In the genomic region with DNA sequence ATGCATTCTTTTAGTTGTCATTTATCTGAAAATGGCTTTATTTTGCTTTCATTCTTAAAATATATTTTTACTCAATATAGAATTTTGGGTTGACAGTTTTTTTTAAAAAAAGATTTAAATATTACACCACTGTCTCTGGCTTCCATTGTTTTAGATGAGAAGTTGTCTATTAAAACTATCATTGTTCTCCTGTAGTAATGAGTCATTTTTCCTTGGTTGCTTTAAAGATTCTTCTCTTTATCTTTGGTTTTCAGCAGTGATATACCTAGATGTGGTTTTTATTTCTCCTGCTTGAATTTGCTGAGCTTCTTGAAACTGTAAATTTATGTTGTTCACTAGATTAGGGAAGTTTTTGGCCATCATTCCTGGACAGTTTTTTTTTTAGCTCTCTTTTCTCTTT, we compare ENCODE assay signal across 30 cellular contexts. TPM values are rescaled to one million over a fixed set of nuclear protein-coding genes. Genes with fewer than 3 reads are reported as not detected.
"Had no signal": no experiment of that assay in that cellular context is flagged by ENCODE, and none has a peak within 500 bp of the region (broad histone marks: within the 10 kb centered on the region; RNA-seq: fewer than 3 reads in every experiment).

No MANE protein-coding gene starts in this region.

- H3K4me1 Mint-ChIP-seq: mesothelial cell of epicardium; naive B cell; naive thymus-derived CD8-positive, alpha-beta T cell had no signal

- H3K36me3 Mint-ChIP-seq: naive B cell had no signal

- H3K36me3 ChIP-seq: colonic mucosa, esophagus muscularis mucosa, gastroesophageal sphincter, heart right ventricle, left lung, lower lobe of right lung had no signal

- H3K4me3 ChIP-seq: colonic mucosa, esophagus muscularis mucosa, gastroesophageal sphincter, heart right ventricle, left lung, lower lobe of right lung, mucosa of descending colon had no signal

- FAIRE-seq: endothelial cell of umbilical vein, frontal cortex, islet of Langerhans, keratinocyte had no signal

- H3K27me3 Mint-ChIP-seq: dendritic cell treated with granulocyte-macrophage colony-stimulating factor and Interleukin-4, amounts not matched to agents 40 ng/mL and 50 ng/mL, for 4 days had no signal

- H3K9me3 Mint-ChIP-seq: dendritic cell treated with granulocyte-macrophage colony-stimulating factor and Interleukin-4, amounts not matched to agents 40 ng/mL and 50 ng/mL, for 4 days had no signal

- DNase-seq: colonic mucosa; cortex of kidney; effector CD4-positive, alpha-beta T cell; effector memory CD4-positive, alpha-beta T cell; foreskin keratinocyte; head of caudate nucleus; heart right ventricle; hippocampal formation; left cardiac atrium; left lung; left ventricle myocardium superior; lower lobe of right lung; mesenchymal stem cell; mucosa of descending colon; naive B cell; naive thymus-derived CD8-positive, alpha-beta T cell had no signal

- H3K27ac Mint-ChIP-seq: dendritic cell treated with granulocyte-macrophage colony-stimulating factor and Interleukin-4, amounts not matched to agents 40 ng/mL and 50 ng/mL, for 4 days; mesothelial cell of epicardium; naive B cell; naive thymus-derived CD8-positive, alpha-beta T cell had no signal

- H3K27me3 ChIP-seq: colonic mucosa, esophagus muscularis mucosa, foreskin keratinocyte had no signal

- H3K9me3 ChIP-seq: colonic mucosa, esophagus muscularis mucosa, gastroesophageal sphincter, left lung, lower lobe of right lung, mucosa of descending colon had no signal

- H3K4me3 Mint-ChIP-seq: dendritic cell treated with granulocyte-macrophage colony-stimulating factor and Interleukin-4, amounts not matched to agents 40 ng/mL and 50 ng/mL, for 4 days; mesothelial cell of epicardium; naive B cell; naive thymus-derived CD8-positive, alpha-beta T cell had no signal

- ATAC-seq: foreskin keratinocyte; gastroesophageal sphincter; heart right ventricle; left cardiac atrium; left lung; left ventricle myocardium superior; lower lobe of right lung; mucosa of descending colon; naive thymus-derived CD8-positive, alpha-beta T cell had no signal

RNA-seq across cellular contexts. Expression of a gene that starts 26.7 kb away (rescaled TPM):
- total RNA-seq: colonic mucosa; dermis microvascular lymphatic vessel endothelial cell; endothelial cell of umbilical vein; esophagus muscularis mucosa; fibroblast of lung; gastroesophageal sphincter; left cardiac atrium; left lung; left ventricle myocardium superior; lower lobe of right lung; mesenteric fat pad; naive thymus-derived CD8-positive, alpha-beta T cell had no signal

RNA-seq across cellular contexts. Expression of a gene that starts 44.1 kb away (rescaled TPM):
- total RNA-seq: endothelial cell of umbilical vein; epithelial cell of proximal tubule; fibroblast of lung; fibroblast of villous mesenchyme; left lung; left ventricle myocardium superior; lower lobe of right lung; lung microvascular endothelial cell; naive thymus-derived CD8-positive, alpha-beta T cell had no signal
